Comparison of ENCODE assay signal across 7 cellular contexts in the genomic region with DNA sequence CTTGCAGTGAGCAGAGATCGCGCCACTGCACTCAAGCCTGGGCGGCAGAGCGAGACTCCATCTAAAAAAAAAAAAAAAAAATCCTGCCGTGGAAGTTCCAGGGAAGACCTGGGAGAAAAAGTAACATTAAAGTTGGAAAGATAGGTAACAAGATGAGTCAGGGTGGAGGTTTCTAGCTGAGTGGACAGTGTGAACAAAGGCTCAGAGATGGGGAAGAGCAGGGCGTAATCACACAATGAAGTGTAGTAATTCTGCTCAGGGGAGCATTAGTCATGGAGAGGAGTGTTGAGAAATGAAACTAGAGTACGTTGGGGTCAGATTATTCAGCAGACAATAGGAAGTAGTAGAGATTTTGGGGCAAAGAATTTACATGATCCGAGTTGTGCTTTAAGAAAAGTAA. TPM values are rescaled to one million over a fixed set of nuclear protein-coding genes. Genes with fewer than 3 reads are reported as not detected.
DNase-seq lines count a peak whose midpoint lies in the region; ATAC-seq and TF ChIP-seq lines count a peak whose summit lies in the region.

No MANE protein-coding gene starts in this region.

- peak; percentile 95 for ATAC-seq in GM18909 (IDR thresholded peaks at IDR 0.05; ENCODE audit: poor library complexity, unreplicated experiment)
- ATAC-seq in HG02884 (IDR thresholded peaks at IDR 0.05; ENCODE audit: unreplicated experiment), result peak; percentile 98
- no peak for ATAC-seq in T-cell (replicated peaks in 1 of 4)

- H3K27me3 ChIP-seq in kidney epithelial cell (ENCODE audit: control insufficient read depth, insufficient read depth, low read length), result no peaks in the 10 kb centered on the region
- H3K27me3 ChIP-seq in tibial artery, result peaks cover 0 to 3% of the 10 kb centered on the region in 2 donors

- H3K27ac Mint-ChIP-seq in T-cell, result no peak overlapping the region

- CTCF ChIA-PET in T-cell (lab: Charles Lee), result interaction anchor here in 1 of 2 donors (0.8 to 0.9 kb wide), 2 partner anchors 21 to 88 kb away, joined by 3 to 6 read pairs; a partner anchor contains a TSS

- peak overlapping the region in 1 of 3 donors; percentile 53 for H3K4me3 Mint-ChIP-seq in T-cell

- H3K4me1 Mint-ChIP-seq in T-cell, result peaks cover 4 to 5% (median 5%) of the 10 kb centered on the region in 3 donors

- no peak overlapping the region for H3K27ac ChIP-seq in tibial artery

- peaks cover 14 to 21% of the 10 kb centered on the region in 2 donors for H3K27me3 Mint-ChIP-seq in T-cell

- no peaks in the 10 kb centered on the region for H3K9me3 Mint-ChIP-seq in T-cell

- peak; percentile 36 for DNase-seq in OCI-M1 (lab: John Stamatoyannopoulos, UW)
- peak; percentile 67 for DNase-seq in kidney epithelial cell (ENCODE audit: low read depth)
- no peak for DNase-seq in cerebellum (ENCODE audit: low spot score)
- DNase-seq in tibial artery, result no peak
- DNase-seq in T-cell, result no peak

- H3K4me3 ChIP-seq in kidney epithelial cell (ENCODE audit: low read depth, low read length) (no peak overlapping the region), tibial artery (no peak overlapping the region)

- no peaks in the 10 kb centered on the region for H3K9me3 ChIP-seq in tibial artery

- POLR2A ChIA-PET in T-cell (lab: Charles Lee), result no interaction called here

- H3K4me1 ChIP-seq in tibial artery, result no peaks in the 10 kb centered on the region

- TF ChIP-seq CTCF in kidney epithelial cell (IDR thresholded peaks at IDR 0.05; ENCODE audit: insufficient read depth, low read length, poor library complexity, severe bottlenecking) (no peak), tibial artery (IDR thresholded peaks at IDR 0.05) (no peak)

- intact Hi-C loops in tibial artery (cut with DNase I; ENCODE audit: low total_unique reads), result no loop called here

- no peaks in the 10 kb centered on the region for H3K36me3 ChIP-seq in kidney epithelial cell (ENCODE audit: control insufficient read depth, insufficient read depth, low read length)
- H3K36me3 ChIP-seq in tibial artery, result no peaks in the 10 kb centered on the region

- no peaks in the 10 kb centered on the region for H3K36me3 Mint-ChIP-seq in T-cell

RNA-seq across cellular contexts. Expression of a gene that starts 21.6 kb away (rescaled TPM):
- total RNA-seq in kidney epithelial cell (31.6 and 41.6 TPM in 2 replicates), cerebellum (34.0 TPM), T-cell (10 to 100 TPM in 2 of 5 donors, 1 to 10 TPM in 3; 9.1 to 12.2 (median 9.8) TPM)

Comparison
In these comparisons a context has a peak if more than half of its experiments do, and no peak if none do; other contexts are left out.
1. ATAC-seq: peak in GM18909 (single experiment) and HG02884 (single experiment); none in T-cell (0 of 4).
2. DNase-seq: peak in OCI-M1 (single experiment) and kidney epithelial cell (single experiment); none in cerebellum (single experiment), tibial artery (0 of 2) and T-cell (0 of 34).